Comparison of ENCODE assay signal across 8 cellular contexts in the genomic region with DNA sequence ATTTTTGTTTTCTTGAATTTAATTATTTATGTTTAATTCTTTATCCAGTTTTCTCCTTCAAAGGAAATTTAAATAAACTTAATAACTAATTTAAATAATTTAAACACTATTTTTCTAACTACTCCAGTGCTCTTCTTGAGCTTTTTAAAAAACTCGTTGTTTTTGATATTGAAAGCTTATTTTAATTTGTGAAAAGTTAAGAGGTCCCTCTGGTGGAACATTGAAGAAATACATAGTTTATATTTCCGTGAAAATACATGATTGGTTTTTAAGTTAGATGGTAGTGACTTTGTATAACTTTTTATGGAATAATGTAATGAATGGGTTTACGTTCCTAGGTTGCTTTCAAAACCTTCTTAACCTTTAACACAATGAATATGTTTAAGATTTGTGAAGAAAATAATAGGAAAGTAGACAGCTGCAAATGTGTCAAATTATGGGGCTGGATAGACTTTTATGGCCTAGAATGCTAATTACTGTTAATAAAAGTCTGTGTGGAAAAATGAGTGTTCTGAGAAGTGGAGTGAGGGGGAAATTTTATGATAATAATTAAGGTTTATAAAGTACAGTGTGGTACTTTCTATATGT. TPM values are rescaled to one million over a fixed set of nuclear protein-coding genes. Genes with fewer than 3 reads are reported as not detected.
DNase-seq lines count a peak whose midpoint lies in the region; ATAC-seq, FAIRE-seq and TF ChIP-seq lines count a peak whose summit lies in the region.

No MANE protein-coding gene starts in this region.

- H3K27me3 ChIP-seq in bronchial epithelial cell (ENCODE audit: control insufficient read depth, insufficient read depth, low read length): no peaks in the 10 kb centered on the region

- peak; percentile 7 for DNase-seq in GF-D8 (lab: John Stamatoyannopoulos, UW)
- DNase-seq in bronchial epithelial cell (ENCODE audit: low read depth): peak; percentile 40
- DNase-seq in nephron progenitor cell: no peak
- no peak for DNase-seq in ecto neural progenitor cell (ENCODE audit: low spot score)
- no peak for DNase-seq in GM19240 (ENCODE audit: insufficient read length, low spot score)
- no peak for DNase-seq in COLO668 (lab: John Stamatoyannopoulos, UW; ENCODE audit: unreplicated experiment)

- no peak for ATAC-seq in GM21723 (IDR thresholded peaks at IDR 0.05; ENCODE audit: unreplicated experiment)

- no peaks in the 10 kb centered on the region for H3K27me3 Mint-ChIP-seq in nephron progenitor cell (ENCODE audit: low read depth, poor library complexity)

- no peaks in the 10 kb centered on the region for H3K4me1 Mint-ChIP-seq in nephron progenitor cell

- no peaks in the 10 kb centered on the region for H3K36me3 ChIP-seq in bronchial epithelial cell (ENCODE audit: control insufficient read depth, insufficient read depth, low read length)

- H3K36me3 Mint-ChIP-seq in nephron progenitor cell (ENCODE audit: low read depth): peaks cover 35% of the 10 kb centered on the region

- peaks cover 30% of the 10 kb centered on the region for H3K9me3 Mint-ChIP-seq in nephron progenitor cell

- peak; percentile 58 for TF ChIP-seq CTCF in LNCAP (IDR thresholded peaks at IDR 0.05)
- peak; percentile 2 for TF ChIP-seq CTCF in bronchial epithelial cell (IDR thresholded peaks at IDR 0.05; ENCODE audit: insufficient read depth, low read length, severe bottlenecking)
- peak; percentile 4 for TF ChIP-seq CTCF in nephron progenitor cell (IDR thresholded peaks at IDR 0.05)

- FAIRE-seq in bronchial epithelial cell (lab: Jason Lieb, UNC): no peak

- H3K4me3 ChIP-seq in bronchial epithelial cell (ENCODE audit: low read depth, low read length): no peak overlapping the region

- no peak overlapping the region for H3K4me3 Mint-ChIP-seq in nephron progenitor cell

- H3K27ac Mint-ChIP-seq in nephron progenitor cell: no peak overlapping the region

RNA-seq across cellular contexts. Expression of gene MSRB3, which starts 45.9 kb away (rescaled TPM):
- 1.6 and 4.2 TPM in 2 replicates for total RNA-seq in bronchial epithelial cell

Comparison
In these comparisons a context has a peak if more than half of its experiments do, and no peak if none do; other contexts are left out.
1. DNase-seq: peak in GF-D8 (single experiment) and bronchial epithelial cell (single experiment); none in nephron progenitor cell (single experiment), ecto neural progenitor cell (single experiment), GM19240 (single experiment) and COLO668 (single experiment).
2. CTCF ChIP-seq: peak in every context shown above with its lines; median percentile 58 in LNCAP; 4 in nephron progenitor cell; 2 in bronchial epithelial cell.